In the genomic region with DNA sequence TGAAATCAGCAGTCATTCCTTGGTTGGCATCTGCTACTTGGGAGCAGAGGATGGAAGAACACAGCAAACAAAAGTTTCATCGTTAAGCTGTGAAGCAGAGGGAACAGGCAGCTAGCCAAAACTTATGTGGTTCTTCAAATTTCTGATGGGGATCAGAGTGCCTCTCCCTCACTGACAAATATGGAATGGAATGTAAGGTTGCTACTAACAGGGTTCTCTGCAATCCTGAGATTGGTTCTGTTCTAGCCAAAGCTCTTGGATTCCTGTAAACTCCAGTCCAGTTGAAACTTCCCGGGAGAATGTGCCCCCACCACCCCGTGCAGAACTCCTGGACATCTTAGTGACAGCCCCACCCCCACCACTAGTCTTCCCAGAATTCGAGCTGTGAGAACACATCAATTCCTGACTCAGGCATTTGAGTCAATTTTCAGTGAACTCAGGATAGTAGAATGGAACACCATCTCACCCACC, we compare ENCODE assay signal across 9 cellular contexts. TPM values are rescaled to one million over a fixed set of nuclear protein-coding genes. Genes with fewer than 3 reads are reported as not detected.
A peak's percentile ranks its signal among the peaks of the same experiment; 100 is the strongest.
DNase-seq lines count a peak whose midpoint lies in the region; ATAC-seq and TF ChIP-seq lines count a peak whose summit lies in the region.
"Had no signal": no experiment of that assay in that cellular context is flagged by ENCODE, and none has a peak within 500 bp of the region (broad histone marks: within the 10 kb centered on the region; RNA-seq: fewer than 3 reads in every experiment).

No MANE protein-coding gene starts in this region.

- no peak for TF ChIP-seq POLR2A in testis (IDR thresholded peaks at IDR 0.05)

- intact Hi-C loops in left lung (cut with DNase I), result loop anchor here in 1 of 2 donors (10.0 kb wide), 1 partner anchor 62 kb away; no protein-coding TSS in a partner anchor
- intact Hi-C loops in testis (cut with DNase I; ENCODE audit: low total_unique reads), result no loop called here
- intact Hi-C loops in activated naive CD4-positive, alpha-beta T cell treated with anti-CD3 and anti-CD28 coated beads for 36 hours (cut with micrococcal nuclease), result no loop called here

- no peak overlapping the region for H3K4me3 Mint-ChIP-seq in activated naive CD4-positive, alpha-beta T cell treated with anti-CD3 and anti-CD28 coated beads for 36 hours

- peak; percentile 82 for DNase-seq in HK-2 (ENCODE audit: unreplicated experiment)
- DNase-seq in cardiac fibroblast (ENCODE audit: low read depth in 2 of 2), result peak; percentile 99
- peak in 1 of 2 donors; percentile 69 for DNase-seq in left lung
- peak; percentile 48 for DNase-seq in testis
- no peak for DNase-seq in GM13976 (ENCODE audit: low spot score)
- no peak for DNase-seq in activated naive CD4-positive, alpha-beta T cell treated with anti-CD3 and anti-CD28 coated beads for 36 hours
- DNase-seq in cortex of kidney (lab: John Stamatoyannopoulos, UW), result no peak
- DNase-seq in UCSD-AML1 (lab: John Stamatoyannopoulos, UW; ENCODE audit: unreplicated experiment), result no peak
- DNase-seq: NCI-H774 had no signal

- in situ Hi-C loops in GM13976 (cut with MboI; ENCODE audit: low sequenced_read_pairs, unreplicated experiment), result no loop called here

- H3K36me3 ChIP-seq in left lung (no peaks in the 10 kb centered on the region), testis (ENCODE audit: low read depth, missing control alignments) (no peaks in the 10 kb centered on the region)

- TF ChIP-seq CTCF in cardiac fibroblast (IDR thresholded peaks at IDR 0.05; ENCODE audit: low read depth, low read length) (no peak), left lung (IDR thresholded peaks at IDR 0.05) (no peak), testis (IDR thresholded peaks at IDR 0.05) (no peak), GM13976 (IDR thresholded peaks at IDR 0.05; ENCODE audit: borderline replicate concordance, control extremely low read depth, extremely low read depth, insufficient read depth, missing control alignments) (no peak)

- no peak overlapping the region for H3K27ac Mint-ChIP-seq in activated naive CD4-positive, alpha-beta T cell treated with anti-CD3 and anti-CD28 coated beads for 36 hours

- H3K27me3 Mint-ChIP-seq in activated naive CD4-positive, alpha-beta T cell treated with anti-CD3 and anti-CD28 coated beads for 36 hours (ENCODE audit: low read depth), result no peaks in the 10 kb centered on the region

- CTCF ChIA-PET in activated naive CD4-positive, alpha-beta T cell treated with anti-CD3 and anti-CD28 coated beads for 36 hours (lab: Charles Lee), result no interaction called here

- peaks cover 2% of the 10 kb centered on the region for H3K9me3 Mint-ChIP-seq in activated naive CD4-positive, alpha-beta T cell treated with anti-CD3 and anti-CD28 coated beads for 36 hours

- H3K27ac ChIP-seq in left lung (peak overlapping the region; percentile 68 to 80), testis (peak overlapping the region in 1 of 2 donors; percentile 71)

- H3K4me3 ChIP-seq in cardiac fibroblast (replicated peaks in 1 of 2; ENCODE audit: low read depth in 2 of 2, low read length in 2 of 2) (no peak overlapping the region), left lung (no peak overlapping the region), testis (no peak overlapping the region)

- WGBS in testis, 2 donors, result 23 to 40% methylated on average over 4 of the region's 4 CpGs

- H3K4me1 Mint-ChIP-seq in activated naive CD4-positive, alpha-beta T cell treated with anti-CD3 and anti-CD28 coated beads for 36 hours (ENCODE audit: low read depth), result no peaks in the 10 kb centered on the region

- no peaks in the 10 kb centered on the region for H3K36me3 Mint-ChIP-seq in activated naive CD4-positive, alpha-beta T cell treated with anti-CD3 and anti-CD28 coated beads for 36 hours (ENCODE audit: low read depth)

- peak; percentile 92 for ATAC-seq in left lung

- H3K4me1 ChIP-seq in left lung, result peaks cover 6 to 9% of the 10 kb centered on the region in 2 donors
- H3K4me1 ChIP-seq in testis, result no peaks in the 10 kb centered on the region

- H3K9me3 ChIP-seq in left lung (no peaks in the 10 kb centered on the region), testis (no peaks in the 10 kb centered on the region)

- H3K27me3 ChIP-seq in left lung (no peaks in the 10 kb centered on the region), testis (no peaks in the 10 kb centered on the region)

RNA-seq across cellular contexts. Expression of a gene that starts 55.9 kb away (rescaled TPM):
- total RNA-seq in left lung (10 to 100 TPM; 38.0 to 43.9 TPM), testis (10 to 100 TPM; 11.7 to 16.5 TPM)
- 12.3 TPM for polyA plus RNA-seq in testis (ENCODE audit: insufficient read depth, low read depth, low replicate concordance)
- total RNA-seq in activated naive CD4-positive, alpha-beta T cell treated with anti-CD3 and anti-CD28 coated beads for 36 hours, result 1 to 10 TPM; 1.1 TPM

Comparison
In these comparisons a context has a peak if more than half of its experiments do, and no peak if none do; other contexts are left out.
1. DNase-seq: peak in HK-2 (single experiment), cardiac fibroblast (2 of 2) and testis (single experiment); none in GM13976 (single experiment), activated naive CD4-positive, alpha-beta T cell treated with anti-CD3 and anti-CD28 coated beads for 36 hours (single experiment), cortex of kidney (single experiment) and UCSD-AML1 (single experiment).
2. RNA of a gene that starts 55.9 kb away (total RNA-seq): 38.0 to 43.9 TPM in left lung and 11.7 to 16.5 TPM in testis; 1.1 TPM in activated naive CD4-positive, alpha-beta T cell treated with anti-CD3 and anti-CD28 coated beads for 36 hours; every median in the first group is over 4 times any median in the second.